In genomic region chr7:52270301-52270700, GRCh38 we compare ENCODE assay signal across 1 cellular context.
TF ChIP-seq lines count a peak whose summit lies in the region.

No MANE protein-coding gene starts in this region.

TF ChIP-seq in H1, 55 proteins besides CTCF, POLR2A, EP300 and RAD21:
- no peak for TF ChIP-seq ASH2L (IDR thresholded peaks at IDR 0.05; ENCODE audit: low read length)
- no peak for TF ChIP-seq HDAC6 (IDR thresholded peaks at IDR 0.05; ENCODE audit: low read depth, low read length)
- no peak for TF ChIP-seq CBX8 (IDR thresholded peaks at IDR 0.05; ENCODE audit: borderline replicate concordance, low read depth, low read length)
- TF ChIP-seq SIX5 (IDR thresholded peaks at IDR 0.05; ENCODE audit: low read depth, low read length): no peak
- TF ChIP-seq SRF (IDR thresholded peaks at IDR 0.05; ENCODE audit: low read depth, low read length): no peak
- TF ChIP-seq, protein P1, sequence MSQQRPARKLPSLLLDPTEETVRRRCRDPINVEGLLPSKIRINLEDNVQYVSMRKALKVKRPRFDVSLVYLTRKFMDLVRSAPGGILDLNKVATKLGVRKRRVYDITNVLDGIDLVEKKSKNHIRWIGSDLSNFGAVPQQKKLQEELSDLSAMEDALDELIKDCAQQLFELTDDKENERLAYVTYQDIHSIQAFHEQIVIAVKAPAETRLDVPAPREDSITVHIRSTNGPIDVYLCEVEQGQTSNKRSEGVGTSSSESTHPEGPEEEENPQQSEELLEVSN (IDR thresholded peaks at IDR 0.05): no peak
- TF ChIP-seq CREB1 (IDR thresholded peaks at IDR 0.05): no peak
- TF ChIP-seq HDAC2 (IDR thresholded peaks at IDR 0.05; ENCODE audit: borderline replicate concordance in 1 of 2, low read depth in 2 of 2, low read length in 2 of 2): no peak
- no peak for TF ChIP-seq PHF8 (conservative IDR thresholded peaks at IDR 0.05; ENCODE audit: low read depth, low read length)
